ENCODE assay signal across 24 cellular contexts in genomic region chr2:238065447-238065846, GRCh38. TPM values are rescaled to one million over a fixed set of nuclear protein-coding genes. Genes with fewer than 3 reads are reported as not detected.
"Had no signal": no experiment of that assay in that cellular context is flagged by ENCODE, and none has a peak within 500 bp of the region (broad histone marks: within the 10 kb centered on the region; RNA-seq: fewer than 3 reads in every experiment).

No MANE protein-coding gene starts in this region.

- H3K27me3 ChIP-seq: SJSA1 had no signal

- ATAC-seq: K562 had no signal

- H3K4me3 ChIP-seq: K562, SJSA1, SK-N-MC had no signal

- DNase-seq: Kasumi-1, MM.1S, NCI-H1092 treated with DMSO at 0.1 percent for 48 hours, NCI-H1436, NCI-H187, NCI-H2029, NCI-H2081 treated with DMSO at 0.1 percent for 48 hours, NCI-H2171, NCI-H226, NCI-H446, NCI-H510A, NCI-H524 treated with DMSO at 0.1 percent for 48 hours, NCI-H69, NCI-H774, Right ventricle myocardium superior, RPMI8226, SIG-M5 had no signal

- H3K27ac ChIP-seq: KMS-11, SJSA1, SK-N-MC had no signal

- H3K9me3 Mint-ChIP-seq: IgD-negative memory B cell had no signal

- H3K27me3 Mint-ChIP-seq: IgD-negative memory B cell had no signal

- H3K27ac Mint-ChIP-seq: IgD-negative memory B cell had no signal

- H3K9me3 ChIP-seq: SJSA1 had no signal

- H3K9ac ChIP-seq: KMS-11 had no signal

- FAIRE-seq: K562, RCC 7860 had no signal

RNA-seq across cellular contexts. Expression of gene ESPNL, which starts 34.7 kb away (rescaled TPM):
- total RNA-seq: M059J, Right ventricle myocardium superior had no signal
